Comparison of ENCODE assay signal across 8 cellular contexts in the genomic region with DNA sequence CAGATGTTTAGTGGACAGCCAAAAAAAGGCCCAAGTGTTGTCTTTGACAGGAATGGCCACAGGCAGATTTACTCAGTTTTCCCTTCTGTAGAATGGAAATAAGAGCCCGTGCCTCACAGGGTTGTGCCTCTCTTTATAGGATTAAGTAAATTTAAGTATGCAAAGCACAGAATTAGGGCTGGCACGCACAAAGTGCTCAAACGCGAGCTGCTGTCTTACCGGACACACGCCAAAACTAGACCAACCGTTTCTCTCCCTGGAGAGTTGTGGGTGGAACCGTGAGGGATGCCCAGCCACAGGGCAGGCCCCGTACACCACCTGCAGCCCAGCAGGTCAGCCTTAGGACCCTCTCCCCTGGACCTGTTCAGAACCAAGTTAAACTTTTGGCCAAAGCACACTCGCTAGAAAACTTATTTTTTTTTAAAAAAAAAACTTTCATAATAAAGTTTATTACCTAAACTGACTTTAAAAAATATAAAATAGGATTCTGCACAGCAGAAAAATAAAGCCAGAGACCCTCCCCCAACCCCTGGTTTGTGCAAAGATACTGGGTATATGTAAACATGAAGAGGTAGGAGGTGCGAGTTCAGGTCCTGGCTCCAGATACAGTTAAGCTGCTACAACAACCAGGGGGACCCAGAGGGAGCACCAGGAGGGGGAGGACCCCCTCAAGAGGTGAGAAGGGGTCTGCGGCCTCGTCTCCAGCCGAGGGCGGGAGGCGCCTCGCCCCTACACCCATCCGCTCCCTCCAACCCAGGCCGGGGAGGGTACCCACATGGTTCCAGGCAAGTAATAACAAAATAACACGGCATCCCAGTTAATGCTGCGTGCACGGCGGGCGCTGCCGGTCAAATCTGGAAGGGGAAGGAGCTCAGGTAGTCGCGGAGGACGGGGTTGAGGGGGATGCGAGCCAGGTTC. TPM values are rescaled to one million over a fixed set of nuclear protein-coding genes. Genes with fewer than 3 reads are reported as not detected.
DNase-seq lines count a peak whose midpoint lies in the region; ATAC-seq and TF ChIP-seq lines count a peak whose summit lies in the region.

No MANE protein-coding gene starts in this region.

- peaks cover 52% of the 10 kb centered on the region for H3K4me1 Mint-ChIP-seq in activated T-cell treated with anti-CD3 and anti-CD28 coated beads, Interleukin-2, amount 50 U/mL, for 4 hours (ENCODE audit: low read depth)
- H3K4me1 Mint-ChIP-seq in stimulated activated effector memory CD8-positive, alpha-beta T cell treated with anti-CD3 and anti-CD28 coated beads, Interleukin-12 subunit alpha, Interleukin-12 subunit beta, amount 100 ng/mL, for 72 hours, result peaks cover 66% of the 10 kb centered on the region

- DNase-seq in HFF-Myc (ENCODE audit: extremely low read depth, low read depth) (no peak), RPMI8226 (no peak), COLO829 (ENCODE audit: low spot score) (no peak)
- DNase-seq in activated T-cell treated with anti-CD3 and anti-CD28 coated beads, Interleukin-2, amount 50 U/mL, for 4 hours, result no peak
- DNase-seq in stimulated activated effector memory CD8-positive, alpha-beta T cell treated with anti-CD3 and anti-CD28 coated beads, Interleukin-12 subunit alpha, Interleukin-12 subunit beta, amount 100 ng/mL, for 72 hours (ENCODE audit: low spot score in 2 of 2), result peak in 1 of 2 donors; percentile 74

- no peaks in the 10 kb centered on the region for H3K27me3 Mint-ChIP-seq in activated T-cell treated with anti-CD3 and anti-CD28 coated beads, Interleukin-2, amount 50 U/mL, for 4 hours (ENCODE audit: low read depth)

- peak overlapping the region; percentile 94 for H3K4me3 Mint-ChIP-seq in activated T-cell treated with anti-CD3 and anti-CD28 coated beads, Interleukin-2, amount 50 U/mL, for 4 hours
- peak overlapping the region; percentile 95 for H3K4me3 Mint-ChIP-seq in stimulated activated effector memory CD8-positive, alpha-beta T cell treated with anti-CD3 and anti-CD28 coated beads, Interleukin-12 subunit alpha, Interleukin-12 subunit beta, amount 100 ng/mL, for 72 hours

- H3K4me3 ChIP-seq in HFF-Myc (replicated peaks; ENCODE audit: low read depth, low read length) (peak overlapping the region; percentile 64), iPS-11a (ENCODE audit: low read depth, low read length) (peak overlapping the region; percentile 66)

- peak overlapping the region; percentile 99 for H3K27ac Mint-ChIP-seq in stimulated activated effector memory CD8-positive, alpha-beta T cell treated with anti-CD3 and anti-CD28 coated beads, Interleukin-12 subunit alpha, Interleukin-12 subunit beta, amount 100 ng/mL, for 72 hours

- no peaks in the 10 kb centered on the region for H3K9me3 Mint-ChIP-seq in activated T-cell treated with anti-CD3 and anti-CD28 coated beads, Interleukin-2, amount 50 U/mL, for 4 hours
- H3K9me3 Mint-ChIP-seq in stimulated activated effector memory CD8-positive, alpha-beta T cell treated with anti-CD3 and anti-CD28 coated beads, Interleukin-12 subunit alpha, Interleukin-12 subunit beta, amount 100 ng/mL, for 72 hours, result no peaks in the 10 kb centered on the region

- no peak for ATAC-seq in activated T-cell treated with anti-CD3 and anti-CD28 coated beads, Interleukin-2, amount 50 U/mL, for 4 hours
- no peak for ATAC-seq in stimulated activated effector memory CD8-positive, alpha-beta T cell treated with anti-CD3 and anti-CD28 coated beads, Interleukin-12 subunit alpha, Interleukin-12 subunit beta, amount 100 ng/mL, for 72 hours
- ATAC-seq in HG03521 (IDR thresholded peaks at IDR 0.05; ENCODE audit: unreplicated experiment) (no peak), GM21737 (IDR thresholded peaks at IDR 0.05; ENCODE audit: unreplicated experiment) (no peak)

- TF ChIP-seq CTCF in HFF-Myc (IDR thresholded peaks at IDR 0.05; ENCODE audit: low read depth, low read length, missing control alignments), result no peak

- H3K36me3 Mint-ChIP-seq in activated T-cell treated with anti-CD3 and anti-CD28 coated beads, Interleukin-2, amount 50 U/mL, for 4 hours (ENCODE audit: insufficient read depth), result peaks cover 28% of the 10 kb centered on the region
- H3K36me3 Mint-ChIP-seq in stimulated activated effector memory CD8-positive, alpha-beta T cell treated with anti-CD3 and anti-CD28 coated beads, Interleukin-12 subunit alpha, Interleukin-12 subunit beta, amount 100 ng/mL, for 72 hours, result peaks cover 82% of the 10 kb centered on the region

RNA-seq across cellular contexts. Expression of gene SOCS1, which starts 1.8 kb away (rescaled TPM):
- total RNA-seq in activated T-cell treated with anti-CD3 and anti-CD28 coated beads, Interleukin-2, amount 50 U/mL, for 4 hours, result 100 to 1,000 TPM; 112 to 148 (median 114) TPM

RNA-seq across cellular contexts. Expression of gene TNP2, which starts 14.9 kb away (rescaled TPM):
- not detected for total RNA-seq in activated T-cell treated with anti-CD3 and anti-CD28 coated beads, Interleukin-2, amount 50 U/mL, for 4 hours

RNA-seq across cellular contexts. Expression of gene PRM3, which starts 19.2 kb away (rescaled TPM):
- total RNA-seq in activated T-cell treated with anti-CD3 and anti-CD28 coated beads, Interleukin-2, amount 50 U/mL, for 4 hours, result not detected

RNA-seq across cellular contexts. Expression of gene PRM2, which starts 22.0 kb away (rescaled TPM):
- not detected for total RNA-seq in activated T-cell treated with anti-CD3 and anti-CD28 coated beads, Interleukin-2, amount 50 U/mL, for 4 hours

RNA-seq across cellular contexts. Expression of gene PRM1, which starts 26.9 kb away (rescaled TPM):
- total RNA-seq in activated T-cell treated with anti-CD3 and anti-CD28 coated beads, Interleukin-2, amount 50 U/mL, for 4 hours, result not detected
